9 cellular contexts compared by ENCODE assay signal in genomic region chr10:17668435-17669184, GRCh38. TPM values are rescaled to one million over a fixed set of nuclear protein-coding genes. Genes with fewer than 3 reads are reported as not detected.
DNase-seq lines count a peak whose midpoint lies in the region; ATAC-seq and TF ChIP-seq lines count a peak whose summit lies in the region.
"Had no signal": no experiment of that assay in that cellular context is flagged by ENCODE, and none has a peak within 500 bp of the region (broad histone marks: within the 10 kb centered on the region; RNA-seq: fewer than 3 reads in every experiment).

No MANE protein-coding gene starts in this region.

- no peaks in the 10 kb centered on the region for H3K36me3 Mint-ChIP-seq in naive B cell

- peak overlapping the region; percentile 8 to 92 (median 64) for H3K27ac Mint-ChIP-seq in naive B cell

- H3K4me1 Mint-ChIP-seq in naive B cell: peaks cover 32 to 45% (median 34%) of the 10 kb centered on the region in 3 donors

- ATAC-seq in GM18870 (IDR thresholded peaks at IDR 0.05; ENCODE audit: unreplicated experiment) (peak; percentile 19), GM21825 (IDR thresholded peaks at IDR 0.05; ENCODE audit: unreplicated experiment) (peak; percentile 33), naive B cell (ENCODE audit: low read depth in 2 of 2) (no peak), GM18520 (IDR thresholded peaks at IDR 0.05; ENCODE audit: unreplicated experiment) (no peak)

- H3K9me3 Mint-ChIP-seq in naive B cell: no peaks in the 10 kb centered on the region

- no peak for TF ChIP-seq CTCF in LNCaP clone FGC (IDR thresholded peaks at IDR 0.05; ENCODE audit: control insufficient read depth, extremely low read depth, insufficient read depth)

- peak; percentile 62 for DNase-seq in LNCaP clone FGC (ENCODE audit: low read depth)
- no peak for DNase-seq in naive B cell
- DNase-seq in glomerular visceral epithelial cell (ENCODE audit: extremely low spot score): no peak
- DNase-seq in NCI-H526 treated with DMSO at 0.1 percent for 48 hours (lab: John Stamatoyannopoulos, UW): no peak
- DNase-seq: KG1, NCI-H748 treated with DMSO at 0.1 percent for 48 hours had no signal

- peak overlapping the region in 3 of 8 donors; percentile 10 to 31 (median 25) for H3K4me3 Mint-ChIP-seq in naive B cell

- no peaks in the 10 kb centered on the region for H3K27me3 Mint-ChIP-seq in naive B cell

- no peak overlapping the region for H3K4me3 ChIP-seq in LNCaP clone FGC (ENCODE audit: low read depth, low read length)

RNA-seq across cellular contexts. Expression of gene STAM, which starts 24.7 kb away (rescaled TPM):
- 10 to 100 TPM in 1 of 6 donors, 1 to 10 TPM in 5; 4.4 to 12.5 (median 7.9) TPM for polyA plus RNA-seq in naive B cell (ENCODE audit: low read depth in 6 of 6)

RNA-seq across cellular contexts. Expression of gene HACD1, which starts 51.4 kb away (rescaled TPM):
- under 1 TPM in 2 of 6 donors, not detected in 4; 0.43 to 0.44 TPM for polyA plus RNA-seq in naive B cell (ENCODE audit: low read depth in 6 of 6)

Comparison
In these comparisons a context has a peak if more than half of its experiments do, and no peak if none do; other contexts are left out.
1. ATAC-seq: peak in GM18870 (single experiment) and GM21825 (single experiment); none in naive B cell (0 of 2) and GM18520 (single experiment).